1 cellular context compared by ENCODE assay signal in genomic region chr5:51890435-51891116, GRCh38.
TF ChIP-seq lines count a peak whose summit lies in the region.

No MANE protein-coding gene starts in this region.

TF ChIP-seq in SK-N-SH treated with all-trans-retinoic acid at 6 μM for 48 hours, 23 proteins besides CTCF, POLR2A, EP300 and RAD21 (continued from another document):
- TF ChIP-seq, protein P1, sequence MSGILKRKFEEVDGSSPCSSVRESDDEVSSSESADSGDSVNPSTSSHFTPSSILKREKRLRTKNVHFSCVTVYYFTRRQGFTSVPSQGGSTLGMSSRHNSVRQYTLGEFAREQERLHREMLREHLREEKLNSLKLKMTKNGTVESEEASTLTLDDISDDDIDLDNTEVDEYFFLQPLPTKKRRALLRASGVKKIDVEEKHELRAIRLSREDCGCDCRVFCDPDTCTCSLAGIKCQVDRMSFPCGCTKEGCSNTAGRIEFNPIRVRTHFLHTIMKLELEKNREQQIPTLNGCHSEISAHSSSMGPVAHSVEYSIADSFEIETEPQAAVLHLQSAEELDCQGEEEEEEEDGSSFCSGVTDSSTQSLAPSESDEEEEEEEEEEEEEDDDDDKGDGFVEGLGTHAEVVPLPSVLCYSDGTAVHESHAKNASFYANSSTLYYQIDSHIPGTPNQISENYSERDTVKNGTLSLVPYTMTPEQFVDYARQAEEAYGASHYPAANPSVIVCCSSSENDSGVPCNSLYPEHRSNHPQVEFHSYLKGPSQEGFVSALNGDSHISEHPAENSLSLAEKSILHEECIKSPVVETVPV (CRISPR knock-in tag; IDR thresholded peaks at IDR 0.05) = no peak
- TF ChIP-seq ZNF565 (CRISPR knock-in tag; conservative IDR thresholded peaks at IDR 0.05; ENCODE audit: low read depth) (no peak), ZNF8 (CRISPR knock-in tag; IDR thresholded peaks at IDR 0.05) (no peak), POU6F1 (CRISPR knock-in tag; IDR thresholded peaks at IDR 0.05; ENCODE audit: borderline replicate concordance, low read depth) (no peak), GLIS3 (CRISPR knock-in tag; IDR thresholded peaks at IDR 0.05) (no peak), PPARA (CRISPR knock-in tag; IDR thresholded peaks at IDR 0.05; ENCODE audit: borderline replicate concordance) (no peak), CREB5 (CRISPR knock-in tag; IDR thresholded peaks at IDR 0.05; ENCODE audit: low read depth) (no peak)
- TF ChIP-seq, protein P2, sequence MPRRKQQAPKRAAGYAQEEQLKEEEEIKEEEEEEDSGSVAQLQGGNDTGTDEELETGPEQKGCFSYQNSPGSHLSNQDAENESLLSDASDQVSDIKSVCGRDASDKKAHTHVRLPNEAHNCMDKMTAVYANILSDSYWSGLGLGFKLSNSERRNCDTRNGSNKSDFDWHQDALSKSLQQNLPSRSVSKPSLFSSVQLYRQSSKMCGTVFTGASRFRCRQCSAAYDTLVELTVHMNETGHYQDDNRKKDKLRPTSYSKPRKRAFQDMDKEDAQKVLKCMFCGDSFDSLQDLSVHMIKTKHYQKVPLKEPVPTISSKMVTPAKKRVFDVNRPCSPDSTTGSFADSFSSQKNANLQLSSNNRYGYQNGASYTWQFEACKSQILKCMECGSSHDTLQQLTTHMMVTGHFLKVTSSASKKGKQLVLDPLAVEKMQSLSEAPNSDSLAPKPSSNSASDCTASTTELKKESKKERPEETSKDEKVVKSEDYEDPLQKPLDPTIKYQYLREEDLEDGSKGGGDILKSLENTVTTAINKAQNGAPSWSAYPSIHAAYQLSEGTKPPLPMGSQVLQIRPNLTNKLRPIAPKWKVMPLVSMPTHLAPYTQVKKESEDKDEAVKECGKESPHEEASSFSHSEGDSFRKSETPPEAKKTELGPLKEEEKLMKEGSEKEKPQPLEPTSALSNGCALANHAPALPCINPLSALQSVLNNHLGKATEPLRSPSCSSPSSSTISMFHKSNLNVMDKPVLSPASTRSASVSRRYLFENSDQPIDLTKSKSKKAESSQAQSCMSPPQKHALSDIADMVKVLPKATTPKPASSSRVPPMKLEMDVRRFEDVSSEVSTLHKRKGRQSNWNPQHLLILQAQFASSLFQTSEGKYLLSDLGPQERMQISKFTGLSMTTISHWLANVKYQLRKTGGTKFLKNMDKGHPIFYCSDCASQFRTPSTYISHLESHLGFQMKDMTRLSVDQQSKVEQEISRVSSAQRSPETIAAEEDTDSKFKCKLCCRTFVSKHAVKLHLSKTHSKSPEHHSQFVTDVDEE (CRISPR knock-in tag; IDR thresholded peaks at IDR 0.05) = no peak
